In genomic region chr10:63264852-63265617, GRCh38 we compare ENCODE assay signal across 8 cellular contexts.
DNase-seq lines count a peak whose midpoint lies in the region; ATAC-seq and TF ChIP-seq lines count a peak whose summit lies in the region.

No MANE protein-coding gene starts in this region.

- POLR2A ChIA-PET in A673 (lab: Charles Lee; ENCODE audit: low non-redundant PET): interaction anchor here (0.7 kb wide), 1 partner anchor 80 kb away, joined by 8 read pairs; no protein-coding TSS in a partner anchor

- intact Hi-C loops in A673 (cut with micrococcal nuclease; ENCODE audit: unreplicated experiment): loop anchor here (5.0 to 10.0 kb wide), 4 partner anchors 48 to 450 kb away; partner anchors contain the start of genes JMJD1C and REEP3

- ATAC-seq in GM19395 (IDR thresholded peaks at IDR 0.05; ENCODE audit: unreplicated experiment) (no peak), GM21515 (IDR thresholded peaks at IDR 0.05; ENCODE audit: unreplicated experiment) (no peak)

- TF ChIP-seq CTCF in A673 (conservative IDR thresholded peaks at IDR 0.05; ENCODE audit: low read depth, low read length) (no peak), GM12865 (IDR thresholded peaks at IDR 0.05; ENCODE audit: insufficient read depth, low read depth, low read length, missing control alignments) (no peak)

- peak overlapping the region; percentile 56 for H3K4me3 ChIP-seq in A673 (ENCODE audit: low read depth, low read length, poor library complexity, severe bottlenecking)
- peak overlapping the region; percentile 60 for H3K4me3 ChIP-seq in GM12865 (ENCODE audit: low read depth, low read length)

- H3K4me1 ChIP-seq in A673 (ENCODE audit: insufficient read depth, low read length, poor library complexity, severe bottlenecking): peaks cover 31% of the 10 kb centered on the region

- DNase-seq in A673 (ENCODE audit: low spot score) (peak; percentile 80), GM12865 (ENCODE audit: low read depth) (peak; percentile 75), NCI-H748 (lab: John Stamatoyannopoulos, UW; ENCODE audit: unreplicated experiment) (peak; percentile 32), glomerular visceral epithelial cell (ENCODE audit: extremely low spot score) (peak; percentile 76), renal cortical epithelial cell (ENCODE audit: low read depth) (peak; percentile 54)
- DNase-seq in activated effector memory CD4-positive, alpha-beta T cell treated with anti-CD3 and anti-CD28 coated beads, Interleukin-2, amount 50 U/mL, for 16 hours: peak; percentile 81

- peak overlapping the region; percentile 90 for H3K27ac ChIP-seq in A673 (ENCODE audit: low read depth, low read length, poor library complexity, severe bottlenecking)

- CTCF ChIA-PET in A673 (lab: Charles Lee): interaction anchor here (0.6 kb wide), 1 partner anchor 282 kb away, joined by 4 read pairs; no protein-coding TSS in a partner anchor

- no TSS peak for BruUV-seq in A673 (replicated peaks; lab: Mats Ljungman, UMichigan)

- peaks cover 6% of the 10 kb centered on the region for H3K36me3 ChIP-seq in A673 (ENCODE audit: insufficient read depth, low read length, poor library complexity, severe bottlenecking)

- no peaks in the 10 kb centered on the region for H3K9me3 ChIP-seq in A673 (ENCODE audit: low read depth, low read length, poor library complexity, severe bottlenecking)

- H3K27me3 ChIP-seq in A673 (replicated peaks; ENCODE audit: insufficient read depth, low read depth, low read length, poor library complexity): no peaks in the 10 kb centered on the region
